In genomic region chr1:108570998-108571401, GRCh38 we compare ENCODE assay signal across 16 cellular contexts.
"Had no signal": no experiment of that assay in that cellular context is flagged by ENCODE, and none has a peak within 500 bp of the region (broad histone marks: within the 10 kb centered on the region; RNA-seq: fewer than 3 reads in every experiment).

No MANE protein-coding gene starts in this region.

- H3K27ac ChIP-seq: brain microvascular endothelial cell, gastrocnemius medialis, heart left ventricle, parathyroid adenoma, thyroid gland, WERI-Rb-1 had no signal

- H3K4me3 ChIP-seq: gastrocnemius medialis, heart left ventricle, thyroid gland had no signal

- H3K79me2 ChIP-seq: parathyroid adenoma had no signal

- H3K9ac ChIP-seq: parathyroid adenoma had no signal

- DNase-seq: activated CD4-positive, alpha-beta T cell treated with anti-CD3 and anti-CD28 coated beads for 1 hour; activated CD8-positive, alpha-beta memory T cell treated with anti-CD3 and anti-CD28 coated beads for 24 hours; activated effector memory CD4-positive, alpha-beta T cell treated with anti-CD3 and anti-CD28 coated beads, Interleukin-2, amount 50 U/mL, for 16 hours; activated naive CD4-positive, alpha-beta T cell treated with anti-CD3 and anti-CD28 coated beads, Interleukin-2, amount 50 U/mL, for 16 hours; activated T-cell treated with anti-CD3 and anti-CD28 coated beads, Interleukin-2, amount 50 U/mL, for 72 hours; aorta; brain microvascular endothelial cell; effector CD8-positive, alpha-beta T cell; gastrocnemius medialis; heart left ventricle; kidney glomerular epithelial cell; natural killer cell; stimulated activated naive B cell treated with anti-CD40 and anti-IgM and Interleukin-4, amounts not matched to agents 10 μg/mL and 1 μg/mL and 100 μg/mL, for 72 hours; thyroid gland; WERI-Rb-1 had no signal

- H3K27me3 ChIP-seq: brain microvascular endothelial cell, gastrocnemius medialis, heart left ventricle, thyroid gland had no signal

- H2AFZ ChIP-seq: parathyroid adenoma had no signal

- H3K9me3 ChIP-seq: gastrocnemius medialis, thyroid gland had no signal

- H3K36me3 ChIP-seq: brain microvascular endothelial cell, gastrocnemius medialis, heart left ventricle, thyroid gland, WERI-Rb-1 had no signal

- H3K4me1 ChIP-seq: gastrocnemius medialis, parathyroid adenoma, thyroid gland had no signal
